Comparison of ENCODE assay signal across 17 cellular contexts in the genomic region with DNA sequence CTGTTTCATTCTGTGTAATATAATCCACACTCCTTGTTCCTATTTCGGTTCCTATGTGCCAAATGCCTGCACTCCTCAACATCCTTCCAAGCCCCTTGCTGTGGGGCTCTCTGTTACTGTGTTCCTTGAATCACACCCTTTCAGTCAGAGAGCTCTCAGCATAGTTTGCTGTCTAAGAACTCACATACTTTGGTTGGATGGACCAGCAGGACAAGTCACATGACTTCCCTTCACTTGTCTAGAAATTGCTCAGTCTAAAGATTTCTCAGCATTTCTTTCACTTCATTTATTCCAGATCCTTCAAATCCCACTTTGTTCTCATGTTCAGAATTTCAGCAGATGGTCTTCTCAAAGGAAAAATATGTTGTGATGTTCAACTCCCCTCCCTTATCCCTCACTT.
DNase-seq lines count a peak whose midpoint lies in the region; ATAC-seq and TF ChIP-seq lines count a peak whose summit lies in the region.
"Had no signal": no experiment of that assay in that cellular context is flagged by ENCODE, and none has a peak within 500 bp of the region (broad histone marks: within the 10 kb centered on the region; RNA-seq: fewer than 3 reads in every experiment).

No MANE protein-coding gene starts in this region.

- H3K27ac Mint-ChIP-seq in CD4-positive, alpha-beta memory T cell: no peak overlapping the region
- H3K27ac Mint-ChIP-seq: CD8-positive, alpha-beta memory T cell had no signal

- no peaks in the 10 kb centered on the region for H3K4me1 Mint-ChIP-seq in CD4-positive, alpha-beta memory T cell
- H3K4me1 Mint-ChIP-seq: CD8-positive, alpha-beta memory T cell had no signal

- H3K9me3 ChIP-seq in IMR-90 (ENCODE audit: control insufficient read depth, insufficient read depth, low read length) (no peaks in the 10 kb centered on the region), smooth muscle cell (replicated peaks; ENCODE audit: low read depth) (no peaks in the 10 kb centered on the region)
- H3K9me3 ChIP-seq in CD4-positive, alpha-beta memory T cell (ENCODE audit: control insufficient read depth in 1 of 2, low read length in 2 of 2): no peaks in the 10 kb centered on the region
- H3K9me3 ChIP-seq: A549, BE2C, Caco-2 had no signal

- no peak overlapping the region for H2BK120ac ChIP-seq in IMR-90 (ENCODE audit: low read depth, low read length)

- H3K4me3 Mint-ChIP-seq in CD4-positive, alpha-beta memory T cell: no peak overlapping the region
- H3K4me3 Mint-ChIP-seq: CD8-positive, alpha-beta memory T cell had no signal

- H3K27me3 Mint-ChIP-seq in CD4-positive, alpha-beta memory T cell: peaks cover 0 to 10% of the 10 kb centered on the region in 2 donors

- H3K18ac ChIP-seq in IMR-90 (ENCODE audit: low read depth, low read length): no peak overlapping the region

- H2AK5ac ChIP-seq in IMR-90 (ENCODE audit: low read depth, low read length): no peak overlapping the region

- TF ChIP-seq CTCF in IMR-90 (conservative IDR thresholded peaks at IDR 0.05; ENCODE audit: low read depth, low read length) (no peak), fibroblast of pulmonary artery (IDR thresholded peaks at IDR 0.05; ENCODE audit: low read length, missing control alignments) (no peak), smooth muscle cell (IDR thresholded peaks at IDR 0.05; ENCODE audit: borderline replicate concordance, insufficient read depth, poor library complexity, severe bottlenecking) (no peak)

- no peaks in the 10 kb centered on the region; the same call in 1 of the 2 replicates for H3K9me1 ChIP-seq in IMR-90 (ENCODE audit: insufficient read depth, low read length)

- dilution Hi-C loops in IMR-90 (cut with HindIII; ENCODE audit: low sequenced_read_pairs, unreplicated experiment): no loop called here

- intact Hi-C loops in IMR-90 (cut with micrococcal nuclease): no loop called here
- intact Hi-C loops in CD4-positive, alpha-beta memory T cell (cut with micrococcal nuclease): no loop called here

- no peak overlapping the region for H2BK5ac ChIP-seq in IMR-90 (ENCODE audit: low read depth, low read length, poor library complexity, severe bottlenecking)

- H3K23ac ChIP-seq in IMR-90 (ENCODE audit: low read depth, low read length): no peak overlapping the region

- CTCF ChIA-PET in IMR-90 (lab: Yijun Ruan, JAX): interaction anchor here (0.6 kb wide), 2 partner anchors 10 to 207 kb away, joined by 3 to 4 read pairs; no protein-coding TSS in a partner anchor
- CTCF ChIA-PET in CD4-positive, alpha-beta memory T cell (lab: Charles Lee; ENCODE audit: partially characterized antibody): interaction anchor here (1.5 kb wide), 1 partner anchor 207 kb away, joined by 3 read pairs; no protein-coding TSS in a partner anchor

- H3K4ac ChIP-seq in IMR-90 (ENCODE audit: low read depth, low read length): no peak overlapping the region

- H3K36me3 ChIP-seq in IMR-90 (ENCODE audit: control insufficient read depth, insufficient read depth, low read length) (no peaks in the 10 kb centered on the region), smooth muscle cell (ENCODE audit: low read depth) (no peaks in the 10 kb centered on the region)
- H3K36me3 ChIP-seq in CD4-positive, alpha-beta memory T cell (ENCODE audit: insufficient read depth, low read length): no peaks in the 10 kb centered on the region
- H3K36me3 ChIP-seq: BE2C had no signal

- peak; percentile 29; the same call in 1 of the 2 replicates for ATAC-seq in IMR-90 (ENCODE audit: low read depth)
- ATAC-seq: A549, HCT116 had no signal

- H4K8ac ChIP-seq in IMR-90 (ENCODE audit: low read depth in 2 of 2, low read length in 2 of 2): no peak overlapping the region

- H3K9me3 Mint-ChIP-seq in CD4-positive, alpha-beta memory T cell: no peaks in the 10 kb centered on the region
- H3K9me3 Mint-ChIP-seq: CD8-positive, alpha-beta memory T cell had no signal

- H3K27me3 ChIP-seq in IMR-90 (ENCODE audit: control insufficient read depth, insufficient read depth, low read length) (no peaks in the 10 kb centered on the region), smooth muscle cell (ENCODE audit: low read depth) (no peaks in the 10 kb centered on the region)
- H3K27me3 ChIP-seq in CD4-positive, alpha-beta memory T cell (ENCODE audit: insufficient read depth, low read length): no peaks in the 10 kb centered on the region
- H3K27me3 ChIP-seq: BE2C had no signal

- H2AFZ ChIP-seq in IMR-90 (replicated peaks; ENCODE audit: low read length, poor library complexity) (no peak overlapping the region), smooth muscle cell (ENCODE audit: low read depth) (peak overlapping the region; percentile 26)

- BruUV-seq in IMR-90 (replicated peaks; lab: Mats Ljungman, UMichigan): no TSS peak

- no peaks in the 10 kb centered on the region for H3K36me3 Mint-ChIP-seq in CD4-positive, alpha-beta memory T cell
- H3K36me3 Mint-ChIP-seq: CD8-positive, alpha-beta memory T cell had no signal

- no peaks in the 10 kb centered on the region for H3K79me2 ChIP-seq in smooth muscle cell (ENCODE audit: low read depth)

- no peak overlapping the region for H4K91ac ChIP-seq in IMR-90 (ENCODE audit: insufficient read depth, low read depth, low read length)

- H3K9ac ChIP-seq in IMR-90 (ENCODE audit: low read depth, low read length): no peak overlapping the region
- H3K9ac ChIP-seq in smooth muscle cell (ENCODE audit: low read depth): no peak overlapping the region

- H4K5ac ChIP-seq in IMR-90 (ENCODE audit: low read depth, low read length): no peak overlapping the region

- peaks cover 8% of the 10 kb centered on the region for H3F3A ChIP-seq in smooth muscle cell (ENCODE audit: low read depth)

- no peak for DNase-seq in IMR-90
- peak; percentile 13 for DNase-seq in astrocyte of the hippocampus (ENCODE audit: low read depth, low spot score)
- peak; percentile 8 for DNase-seq in fibroblast of pulmonary artery (ENCODE audit: low read depth)
- DNase-seq in smooth muscle cell (lab: John Stamatoyannopoulos, UW; ENCODE audit: unreplicated experiment): no peak
- no peak for DNase-seq in CD4-positive, alpha-beta memory T cell
- no peak for DNase-seq in SW480 (ENCODE audit: low spot score)
- DNase-seq in kidney glomerular epithelial cell (lab: John Stamatoyannopoulos, UW): no peak
- no peak for DNase-seq in NCI-H1417 (lab: John Stamatoyannopoulos, UW)
- DNase-seq: BE2C; Caco-2; CD8-positive, alpha-beta memory T cell; DMS53; KG1 had no signal

- 100% methylated on average over 1 of the region's 1 CpG; no CpG with 5 or more reads in 1 of the 2 experiments for WGBS in IMR-90 (ENCODE audit: extremely low coverage in 2 of 2, insufficient read length in 1 of 2), 2 experiments
- 96% methylated on average over 1 of the region's 1 CpG for WGBS in smooth muscle cell (ENCODE audit: low lambda C conversion rate)

- H3K56ac ChIP-seq in IMR-90 (ENCODE audit: extremely low read depth, insufficient read depth, low read length): no peak overlapping the region

- H3K4me2 ChIP-seq in IMR-90 (ENCODE audit: low read depth, low read length) (no peak overlapping the region), smooth muscle cell (peak overlapping the region; percentile 27)
- H3K4me2 ChIP-seq: A549 had no signal

- POLR2A ChIA-PET in IMR-90 (lab: Charles Lee; ENCODE audit: unreplicated experiment): no interaction called here
- POLR2A ChIA-PET in CD4-positive, alpha-beta memory T cell (lab: Charles Lee; ENCODE audit: partially characterized antibody): no interaction called here

- H4K20me1 ChIP-seq in IMR-90 (ENCODE audit: insufficient read depth, low read length) (no peaks in the 10 kb centered on the region), smooth muscle cell (ENCODE audit: low read depth) (no peaks in the 10 kb centered on the region)

- no peak overlapping the region for H2BK20ac ChIP-seq in IMR-90 (ENCODE audit: low read depth, low read length)

- H3K27ac ChIP-seq in IMR-90 (ENCODE audit: insufficient read depth, low read length) (no peak overlapping the region), smooth muscle cell (ENCODE audit: low read depth) (peak overlapping the region; percentile 46)
- H3K27ac ChIP-seq in CD4-positive, alpha-beta memory T cell (ENCODE audit: low read depth, low read length): no peak overlapping the region
- H3K27ac ChIP-seq: A549, C4-2B, HL-60 had no signal

- H3K79me1 ChIP-seq in IMR-90 (ENCODE audit: low read depth in 1 of 2, low read length in 2 of 2): no peaks in the 10 kb centered on the region

- H3K14ac ChIP-seq in IMR-90 (replicated peaks; ENCODE audit: low read depth, low read length): no peak overlapping the region

- TF ChIP-seq RAD21 in IMR-90 (IDR thresholded peaks at IDR 0.05; ENCODE audit: low read length): no peak

- no peak overlapping the region for H2AK9ac ChIP-seq in IMR-90 (replicated peaks; ENCODE audit: low read depth, low read length, poor library complexity)

- H3K4me1 ChIP-seq in IMR-90 (ENCODE audit: control insufficient read depth, insufficient read depth, low read length) (no peaks in the 10 kb centered on the region; the same call in none of the 2 replicates), smooth muscle cell (ENCODE audit: low read depth) (peaks cover 7% of the 10 kb centered on the region)
- H3K4me1 ChIP-seq in CD4-positive, alpha-beta memory T cell (ENCODE audit: insufficient read depth, low read length): no peaks in the 10 kb centered on the region
- H3K4me1 ChIP-seq: BE2C, Caco-2 had no signal

- H2BK15ac ChIP-seq in IMR-90 (ENCODE audit: low read depth, low read length): no peak overlapping the region

- no peak for TF ChIP-seq POLR2A in IMR-90 (IDR thresholded peaks at IDR 0.05; ENCODE audit: low read depth, low read length)

- no peak overlapping the region for H3K4me3 ChIP-seq in IMR-90 (ENCODE audit: insufficient read depth, low read depth, low read length)
- no peak overlapping the region for H3K4me3 ChIP-seq in fibroblast of pulmonary artery (replicated peaks; ENCODE audit: low read depth, low read length)
- H3K4me3 ChIP-seq in smooth muscle cell: no peak overlapping the region
- H3K4me3 ChIP-seq in CD4-positive, alpha-beta memory T cell (ENCODE audit: low read length in 2 of 2): no peak overlapping the region
- H3K4me3 ChIP-seq: A549 had no signal

- in situ Hi-C loops in IMR-90 (cut with MboI; ENCODE audit: low sequenced_read_pairs): no loop called here

TF ChIP-seq in IMR-90, 13 proteins besides CTCF, POLR2A, EP300 and RAD21 (continues in another document):
- TF ChIP-seq NFE2L2 (IDR thresholded peaks at IDR 0.05; ENCODE audit: low read depth, low read length) (no peak), CHD1 (IDR thresholded peaks at IDR 0.05; ENCODE audit: low read depth, low read length) (no peak), CEBPB (IDR thresholded peaks at IDR 0.05; ENCODE audit: low read depth, low read length) (no peak)
- TF ChIP-seq, protein P1, sequence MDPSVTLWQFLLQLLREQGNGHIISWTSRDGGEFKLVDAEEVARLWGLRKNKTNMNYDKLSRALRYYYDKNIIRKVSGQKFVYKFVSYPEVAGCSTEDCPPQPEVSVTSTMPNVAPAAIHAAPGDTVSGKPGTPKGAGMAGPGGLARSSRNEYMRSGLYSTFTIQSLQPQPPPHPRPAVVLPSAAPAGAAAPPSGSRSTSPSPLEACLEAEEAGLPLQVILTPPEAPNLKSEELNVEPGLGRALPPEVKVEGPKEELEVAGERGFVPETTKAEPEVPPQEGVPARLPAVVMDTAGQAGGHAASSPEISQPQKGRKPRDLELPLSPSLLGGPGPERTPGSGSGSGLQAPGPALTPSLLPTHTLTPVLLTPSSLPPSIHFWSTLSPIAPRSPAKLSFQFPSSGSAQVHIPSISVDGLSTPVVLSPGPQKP (IDR thresholded peaks at IDR 0.05; ENCODE audit: borderline replicate concordance, low read depth, low read length): no peak

Comparison
In these comparisons a context has a peak if more than half of its experiments do, and no peak if none do; other contexts are left out.
1. DNase-seq: peak in astrocyte of the hippocampus (single experiment) and fibroblast of pulmonary artery (single experiment); none in IMR-90 (single experiment), smooth muscle cell (single experiment), CD4-positive, alpha-beta memory T cell (0 of 5), SW480 (single experiment), kidney glomerular epithelial cell (single experiment) and NCI-H1417 (0 of 3).